9 cellular contexts compared by ENCODE assay signal in genomic region chr22:29030618-29031235, GRCh38. TPM values are rescaled to one million over a fixed set of nuclear protein-coding genes. Genes with fewer than 3 reads are reported as not detected.
A peak's percentile ranks its signal among the peaks of the same experiment; 100 is the strongest.
DNase-seq lines count a peak whose midpoint lies in the region; ATAC-seq and TF ChIP-seq lines count a peak whose summit lies in the region.
"Had no signal": no experiment of that assay in that cellular context is flagged by ENCODE, and none has a peak within 500 bp of the region (broad histone marks: within the 10 kb centered on the region; RNA-seq: fewer than 3 reads in every experiment).

No MANE protein-coding gene starts in this region.

- DNase-seq in AG08395 (ENCODE audit: low spot score) = peak; percentile 83
- DNase-seq in HT-29 (ENCODE audit: low spot score) = peak; percentile 99
- peak; percentile 37 for DNase-seq in activated naive CD8-positive, alpha-beta T cell treated with anti-CD3 and anti-CD28 coated beads, Interleukin-2, amount 50 U/mL, for 24 hours
- DNase-seq in Right ventricle myocardium superior = peak; percentile 74
- DNase-seq in omental fat pad (ENCODE audit: low spot score) = no peak
- DNase-seq in stimulated activated naive CD4-positive, alpha-beta T cell treated with Interleukin-2 at 50 U/mL for 16 hours (lab: John Stamatoyannopoulos, UW) = no peak
- no peak for DNase-seq in Karpas-422
- DNase-seq in stimulated activated CD4-positive, alpha-beta T cell treated with anti-CD3 and anti-CD28 coated beads, Interleukin-4, amount 100 ng/mL, for 4 hours = no peak

- H3K4me3 Mint-ChIP-seq in activated naive CD8-positive, alpha-beta T cell treated with anti-CD3 and anti-CD28 coated beads, Interleukin-2, amount 50 U/mL, for 24 hours = peak overlapping the region; percentile 42

- H3K36me3 ChIP-seq in Karpas-422 (ENCODE audit: insufficient read depth, low read length) = no peaks in the 10 kb centered on the region

- H3K4me1 Mint-ChIP-seq in activated naive CD8-positive, alpha-beta T cell treated with anti-CD3 and anti-CD28 coated beads, Interleukin-2, amount 50 U/mL, for 24 hours = peaks cover 14% of the 10 kb centered on the region

- no peak overlapping the region for H3K9ac ChIP-seq in Karpas-422 (ENCODE audit: low read length)

- H3K27me3 ChIP-seq in Karpas-422 (ENCODE audit: low read length) = no peaks in the 10 kb centered on the region

- no peak overlapping the region for H3K4me2 ChIP-seq in Karpas-422 (ENCODE audit: low read depth, low read length, poor library complexity, severe bottlenecking)

- peaks cover 50% of the 10 kb centered on the region for H3K27me3 Mint-ChIP-seq in activated naive CD8-positive, alpha-beta T cell treated with anti-CD3 and anti-CD28 coated beads, Interleukin-2, amount 50 U/mL, for 24 hours

- no peak overlapping the region for H3K27ac ChIP-seq in Karpas-422 (ENCODE audit: low read length)

- no peak overlapping the region for H3K27ac Mint-ChIP-seq in activated naive CD8-positive, alpha-beta T cell treated with anti-CD3 and anti-CD28 coated beads, Interleukin-2, amount 50 U/mL, for 24 hours

- no peaks in the 10 kb centered on the region for H3K9me3 Mint-ChIP-seq in activated naive CD8-positive, alpha-beta T cell treated with anti-CD3 and anti-CD28 coated beads, Interleukin-2, amount 50 U/mL, for 24 hours

- no peak overlapping the region for H3K4me3 ChIP-seq in Karpas-422 (ENCODE audit: low read length)

- no peak for TF ChIP-seq CTCF in omental fat pad (IDR thresholded peaks at IDR 0.05)

- H3K9me3 ChIP-seq in Karpas-422 (ENCODE audit: low read length) = no peaks in the 10 kb centered on the region

- H3K79me2 ChIP-seq in Karpas-422 (ENCODE audit: low read length) = no peaks in the 10 kb centered on the region

- H3K36me3 Mint-ChIP-seq in activated naive CD8-positive, alpha-beta T cell treated with anti-CD3 and anti-CD28 coated beads, Interleukin-2, amount 50 U/mL, for 24 hours (ENCODE audit: low read depth) = no peaks in the 10 kb centered on the region

- no peaks in the 10 kb centered on the region for H3K9me2 ChIP-seq in Karpas-422 (replicated peaks; ENCODE audit: insufficient read depth, low read length)

- no peak overlapping the region for H2AFZ ChIP-seq in Karpas-422 (ENCODE audit: low read length)

- intact Hi-C loops in Right ventricle myocardium superior (cut with DNase I) = loop anchor here (5.0 to 10.0 kb wide), 2 partner anchors 113 to 146 kb away; partner anchors contain the start of gene ZNRF3

- no peaks in the 10 kb centered on the region for H3K4me1 ChIP-seq in Karpas-422 (ENCODE audit: low read length)

- H4K20me1 ChIP-seq in Karpas-422 (ENCODE audit: insufficient read depth, low read depth, low read length) = no peaks in the 10 kb centered on the region

- ATAC-seq in activated naive CD8-positive, alpha-beta T cell treated with anti-CD3 and anti-CD28 coated beads, Interleukin-2, amount 50 U/mL, for 24 hours = peak; percentile 17
- ATAC-seq in Right ventricle myocardium superior (ENCODE audit: poor library complexity) (peak; percentile 90), omental fat pad (ENCODE audit: low FRiP score) (peak; percentile 58)

RNA-seq across cellular contexts. Expression of gene C22orf31, which starts 30.9 kb away (rescaled TPM):
- not detected in 2 replicates for total RNA-seq in HT-29 (2014; rRNA removed; shearing (Covaris generic))
- not detected for total RNA-seq in Right ventricle myocardium superior
- not detected for total RNA-seq in omental fat pad
- not detected in 2 replicates for total RNA-seq in Karpas-422 (2014; rRNA removed; shearing (Covaris generic); ENCODE audit: low replicate concordance)
- total RNA-seq: mononuclear cell had no signal

RNA-seq across cellular contexts. Expression of gene KREMEN1, which starts 42.1 kb away (rescaled TPM):
- total RNA-seq in HT-29 (2014; rRNA removed; shearing (Covaris generic)) = 4.6 and 6.8 TPM in 2 replicates
- total RNA-seq in Right ventricle myocardium superior (49.9 TPM), omental fat pad (10 to 100 TPM; 11.1 to 23.8 (median 13.9) TPM)
- not detected in 2 replicates for total RNA-seq in Karpas-422 (2014; rRNA removed; shearing (Covaris generic); ENCODE audit: low replicate concordance)

Comparison
In these comparisons a context has a peak if more than half of its experiments do, and no peak if none do; other contexts are left out.
1. DNase-seq: peak in AG08395 (single experiment), HT-29 (single experiment), activated naive CD8-positive, alpha-beta T cell treated with anti-CD3 and anti-CD28 coated beads, Interleukin-2, amount 50 U/mL, for 24 hours (single experiment) and Right ventricle myocardium superior (single experiment); none in omental fat pad (single experiment), stimulated activated naive CD4-positive, alpha-beta T cell treated with Interleukin-2 at 50 U/mL for 16 hours (single experiment), Karpas-422 (single experiment) and stimulated activated CD4-positive, alpha-beta T cell treated with anti-CD3 and anti-CD28 coated beads, Interleukin-4, amount 100 ng/mL, for 4 hours (0 of 2).
2. ATAC-seq: peak in every context shown above with its lines; median percentile 90 in Right ventricle myocardium superior; 58 in omental fat pad; 17 in activated naive CD8-positive, alpha-beta T cell treated with anti-CD3 and anti-CD28 coated beads, Interleukin-2, amount 50 U/mL, for 24 hours.